In genomic region chr11:72222907-72223614, GRCh38 we compare ENCODE assay signal across 8 cellular contexts. TPM values are rescaled to one million over a fixed set of nuclear protein-coding genes. Genes with fewer than 3 reads are reported as not detected.
DNase-seq lines count a peak whose midpoint lies in the region; ATAC-seq, FAIRE-seq and TF ChIP-seq lines count a peak whose summit lies in the region.

No MANE protein-coding gene starts in this region.

- H2AFZ ChIP-seq in ACC112 (ENCODE audit: low read length, unreplicated experiment) (peak overlapping the region; percentile 11), keratinocyte (ENCODE audit: control insufficient read depth, low read length) (peak overlapping the region; percentile 83)

- DNase-seq in NCI-H2196 (lab: John Stamatoyannopoulos, UW; ENCODE audit: unreplicated experiment) (peak; percentile 92), caudate nucleus (lab: John Stamatoyannopoulos, UW) (peak in 56 of 61 donors; percentile 42 to 89 (median 75)), keratinocyte (ENCODE audit: low read depth, low spot score) (peak; percentile 26)
- DNase-seq in stimulated activated CD4-positive, alpha-beta T cell treated with anti-CD3 and anti-CD28 coated beads, Interleukin-12 subunit alpha, Interleukin-12 subunit beta, amount 100 ng/mL, for 48 hours (ENCODE audit: low read depth in 2 of 3, low spot score in 1 of 3), result peak; percentile 84 to 93 (median 84)

- FAIRE-seq in keratinocyte (lab: Jason Lieb, UNC), result no peak

- dilution Hi-C loops in keratinocyte (cut with MboI; ENCODE audit: extremely low pct_ligation_motif_present, low sequenced_read_pairs), result no loop called here

- peak overlapping the region; percentile 82 for H3K4me3 ChIP-seq in ACC112 (ENCODE audit: low read depth, low read length)
- H3K4me3 ChIP-seq in WI38 (ENCODE audit: low read depth, low read length), result peak overlapping the region; percentile 97
- H3K4me3 ChIP-seq in keratinocyte (ENCODE audit: control insufficient read depth in 2 of 3, extremely low read depth in 1 of 3, insufficient read depth in 2 of 3, low read depth in 1 of 3, low read length in 3 of 3), result peak overlapping the region; percentile 72 to 86 (median 74)

- H4K20me1 ChIP-seq in keratinocyte (ENCODE audit: control insufficient read depth, extremely low read depth, insufficient read depth, low read length), result peaks cover 3% of the 10 kb centered on the region

- H3K4me1 ChIP-seq in ACC112 (ENCODE audit: control insufficient read depth, insufficient read depth, low read length, unreplicated experiment) (peaks cover 4% of the 10 kb centered on the region), keratinocyte (ENCODE audit: control insufficient read depth, extremely low read depth, insufficient read depth, low read length) (peaks cover 10% of the 10 kb centered on the region)

- H3K9me1 ChIP-seq in keratinocyte (ENCODE audit: control insufficient read depth, extremely low read depth, insufficient read depth, low read length), result no peaks in the 10 kb centered on the region

- peak overlapping the region; percentile 73 for H3K9ac ChIP-seq in keratinocyte (ENCODE audit: control insufficient read depth, extremely low read depth, insufficient read depth, low read length)

- peak; percentile 70 for ATAC-seq in GM18868 (IDR thresholded peaks at IDR 0.05; ENCODE audit: unreplicated experiment)
- peak; percentile 58 for ATAC-seq in HG03103 (IDR thresholded peaks at IDR 0.05; ENCODE audit: low read depth, unreplicated experiment)

- H3K9me3 ChIP-seq in keratinocyte (ENCODE audit: control insufficient read depth, low read depth, low read length), result no peaks in the 10 kb centered on the region

- 0 out of 2 replicates have a peak, but pooled peaks have one; percentile 5 for TF ChIP-seq CTCF in WI38 (IDR thresholded peaks at IDR 0.05; ENCODE audit: low read depth, low read length)
- peak in 1 of 3 experiments; percentile 35 for TF ChIP-seq CTCF in keratinocyte (optimal IDR thresholded peaks at IDR 0.05 in 1 of 3, IDR thresholded peaks at IDR 0.05 in 1 of 3, conservative IDR thresholded peaks at IDR 0.05 in 1 of 3; ENCODE audit: extremely low read depth in 1 of 3, insufficient read depth in 2 of 3, low read length in 3 of 3)

- H3K27ac ChIP-seq in ACC112 (ENCODE audit: low read depth, low read length), result peak overlapping the region; percentile 35
- H3K27ac ChIP-seq in caudate nucleus (ENCODE audit: low read depth, low read length), result peak overlapping the region; percentile 67
- peak overlapping the region; percentile 36 for H3K27ac ChIP-seq in keratinocyte (ENCODE audit: control insufficient read depth, insufficient read depth, low read length)

- H3K27me3 ChIP-seq in ACC112 (ENCODE audit: insufficient read depth, low read length), result peaks cover 8% of the 10 kb centered on the region; the same call in 1 of the 2 replicates
- peaks cover 7% of the 10 kb centered on the region for H3K27me3 ChIP-seq in keratinocyte (ENCODE audit: control insufficient read depth, extremely low read depth, insufficient read depth, low read length)

- H3K4me2 ChIP-seq in keratinocyte (ENCODE audit: control insufficient read depth, extremely low read depth, insufficient read depth, low read depth, low read length), result peak overlapping the region; percentile 95

- H3K36me3 ChIP-seq in ACC112 (ENCODE audit: insufficient read depth, low read length) (no peaks in the 10 kb centered on the region), keratinocyte (ENCODE audit: control insufficient read depth in 2 of 2, extremely low read depth in 1 of 2, insufficient read depth in 2 of 2, low read length in 2 of 2) (peaks cover 0 to 10% of the 10 kb centered on the region in 2 experiments)

- H3K79me2 ChIP-seq in ACC112 (ENCODE audit: control insufficient read depth, insufficient read depth, low read length, unreplicated experiment), result peaks cover 34% of the 10 kb centered on the region
- peaks cover 24% of the 10 kb centered on the region for H3K79me2 ChIP-seq in keratinocyte (ENCODE audit: control insufficient read depth, insufficient read depth, low read length)

RNA-seq across cellular contexts. Expression of gene INPPL1, which starts 1.5 kb away (rescaled TPM):
- 44.0 to 69.5 TPM (median 53.7 TPM) in 3 replicates for polyA plus RNA-seq in keratinocyte
- 11.4 TPM for polyA plus RNA-seq in keratinocyte (2011; ENCODE audit: low read depth)
- 22.1 and 22.9 TPM in 2 replicates for polyA plus RNA-seq in keratinocyte (2011; cell fraction: cytosol; rRNA removed)
- polyA plus RNA-seq in keratinocyte (2011; cell fraction: nucleus; rRNA removed), result 355 and 414 TPM in 2 replicates
- 23.7 and 33.5 TPM in 2 replicates for polyA plus RNA-seq in keratinocyte (2012; ENCODE audit: low replicate concordance)
- 69.3 to 97.3 TPM (median 87.9 TPM) in 3 replicates for polyA minus RNA-seq in keratinocyte
- polyA minus RNA-seq in keratinocyte (2011; cell fraction: cytosol; rRNA and poly(A)+ RNA removed), result 90.4 TPM
- polyA minus RNA-seq in keratinocyte (2011; cell fraction: nucleus; rRNA and poly(A)+ RNA removed), result 120 and 138 TPM in 2 replicates

RNA-seq across cellular contexts. Expression of gene FOLR2, which starts 6.5 kb away (rescaled TPM):
- polyA plus RNA-seq in keratinocyte, result not detected in 3 replicates
- not detected for polyA plus RNA-seq in keratinocyte (2011; ENCODE audit: low read depth)
- not detected in 2 replicates for polyA plus RNA-seq in keratinocyte (2011; cell fraction: cytosol; rRNA removed)
- not detected in 2 replicates for polyA plus RNA-seq in keratinocyte (2011; cell fraction: nucleus; rRNA removed)
- polyA plus RNA-seq in keratinocyte (2012; ENCODE audit: low replicate concordance), result not detected in 2 replicates
- not detected in 3 replicates for polyA minus RNA-seq in keratinocyte
- polyA minus RNA-seq in keratinocyte (2011; cell fraction: cytosol; rRNA and poly(A)+ RNA removed), result not detected
- polyA minus RNA-seq in keratinocyte (2011; cell fraction: nucleus; rRNA and poly(A)+ RNA removed), result not detected in 2 replicates

RNA-seq across cellular contexts. Expression of gene PHOX2A, which starts 20.9 kb away (rescaled TPM):
- not detected in 3 replicates for polyA plus RNA-seq in keratinocyte
- polyA plus RNA-seq in keratinocyte (2011; ENCODE audit: low read depth), result not detected
- polyA plus RNA-seq in keratinocyte (2011; cell fraction: cytosol; rRNA removed), result not detected in 2 replicates
- not detected in 2 replicates for polyA plus RNA-seq in keratinocyte (2011; cell fraction: nucleus; rRNA removed)
- polyA plus RNA-seq in keratinocyte (2012; ENCODE audit: low replicate concordance), result not detected in 2 replicates
- polyA minus RNA-seq in keratinocyte, result not detected in 3 replicates
- not detected for polyA minus RNA-seq in keratinocyte (2011; cell fraction: cytosol; rRNA and poly(A)+ RNA removed)
- polyA minus RNA-seq in keratinocyte (2011; cell fraction: nucleus; rRNA and poly(A)+ RNA removed), result not detected in 2 replicates

RNA-seq across cellular contexts. Expression of gene FOLR1, which starts 31.1 kb away (rescaled TPM):
- 0.13 to 0.50 TPM (median 0.33 TPM) in 3 replicates for polyA plus RNA-seq in keratinocyte
- 3.0 TPM for polyA plus RNA-seq in keratinocyte (2011; ENCODE audit: low read depth)
- polyA plus RNA-seq in keratinocyte (2011; cell fraction: cytosol; rRNA removed), result 0.24 and 0.26 TPM in 2 replicates
- polyA plus RNA-seq in keratinocyte (2011; cell fraction: nucleus; rRNA removed), result 3.3 and 4.7 TPM in 2 replicates
- polyA plus RNA-seq in keratinocyte (2012; ENCODE audit: low replicate concordance), result 2.7 TPM in 1 of 2 replicates, not detected in the other
- 0.46 TPM in 1 of 3 replicates, not detected in the others for polyA minus RNA-seq in keratinocyte
- 4.8 TPM for polyA minus RNA-seq in keratinocyte (2011; cell fraction: cytosol; rRNA and poly(A)+ RNA removed)
- 1.5 and 1.9 TPM in 2 replicates for polyA minus RNA-seq in keratinocyte (2011; cell fraction: nucleus; rRNA and poly(A)+ RNA removed)

Comparison
In these comparisons a context has a peak if more than half of its experiments do, and no peak if none do; other contexts are left out.
1. Peak in every context shown above with its lines: DNase-seq, ATAC-seq, H3K4me3 ChIP-seq and H3K27ac ChIP-seq.
2. DNase-seq: peak in every context shown above with its lines; median percentile 92 in NCI-H2196; 84 in stimulated activated CD4-positive, alpha-beta T cell treated with anti-CD3 and anti-CD28 coated beads, Interleukin-12 subunit alpha, Interleukin-12 subunit beta, amount 100 ng/mL, for 48 hours; 75 in caudate nucleus; 26 in keratinocyte.